In the genomic region with DNA sequence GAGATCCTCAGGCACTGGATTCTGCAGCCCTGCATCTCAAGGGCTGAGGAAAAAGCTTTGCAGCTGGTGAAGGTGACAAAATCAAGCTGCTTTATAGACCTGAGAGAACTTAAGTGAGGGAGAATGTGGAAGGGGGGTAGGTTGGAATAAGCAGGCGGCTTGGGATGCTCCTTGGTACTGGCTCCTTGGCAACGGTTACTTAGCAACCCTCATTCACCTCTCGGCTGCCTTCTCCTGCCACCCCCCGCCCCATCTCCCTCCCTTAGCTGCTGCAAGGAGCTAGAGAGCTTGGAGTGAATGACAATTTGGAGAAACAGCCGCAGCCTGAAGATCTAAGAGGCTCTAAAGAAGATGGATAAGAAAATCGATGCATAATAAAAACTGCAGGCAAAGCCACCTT, we compare ENCODE assay signal across 17 cellular contexts. TPM values are rescaled to one million over a fixed set of nuclear protein-coding genes. Genes with fewer than 3 reads are reported as not detected.
"Had no signal": no experiment of that assay in that cellular context is flagged by ENCODE, and none has a peak within 500 bp of the region (broad histone marks: within the 10 kb centered on the region; RNA-seq: fewer than 3 reads in every experiment).

No MANE protein-coding gene starts in this region.

- H3K9me3 ChIP-seq: breast epithelium, gastrocnemius medialis, right atrium auricular region, tibial nerve had no signal

- H3K9me3 Mint-ChIP-seq: nephron progenitor cell; T-helper 2 cell treated with Interferon-gamma antibody and Interleukin-4, amounts not matched to agents 5 μg/mL and 100 μg/mL, for 36 hours had no signal

- H3K4me1 ChIP-seq: gastrocnemius medialis, parathyroid adenoma, right atrium auricular region had no signal

- H3K36me3 ChIP-seq: breast epithelium, gastrocnemius medialis, right atrium auricular region, tibial nerve had no signal

- H3K4me3 ChIP-seq: breast epithelium, gastrocnemius medialis, hepatocyte, right atrium auricular region, skin epidermis, tibial nerve had no signal

- DNase-seq: activated effector memory CD4-positive, alpha-beta T cell treated with Interleukin-2 at 50 U/mL for 16 hours; activated T-cell treated with anti-CD3 and anti-CD28 coated beads, Interleukin-2, amount 50 U/mL, for 1 hour; effector CD4-positive, alpha-beta T cell; gastrocnemius medialis; mesendoderm; nephron progenitor cell had no signal

- H3K4me3 Mint-ChIP-seq: activated naive CD8-positive, alpha-beta T cell; nephron progenitor cell; T-helper 2 cell treated with Interferon-gamma antibody and Interleukin-4, amounts not matched to agents 5 μg/mL and 100 μg/mL, for 36 hours had no signal

- H3K4me1 Mint-ChIP-seq: nephron progenitor cell had no signal

- ATAC-seq: gastrocnemius medialis had no signal

- H3K27ac ChIP-seq: breast epithelium, gastrocnemius medialis, hepatocyte, parathyroid adenoma, right atrium auricular region, skin epidermis, tibial nerve had no signal

- H3K27me3 ChIP-seq: breast epithelium, right atrium auricular region had no signal

- H3K27ac Mint-ChIP-seq: activated naive CD8-positive, alpha-beta T cell; nephron progenitor cell; T-helper 2 cell treated with Interferon-gamma antibody and Interleukin-4, amounts not matched to agents 5 μg/mL and 100 μg/mL, for 36 hours had no signal

- H3K36me3 Mint-ChIP-seq: activated naive CD8-positive, alpha-beta T cell had no signal

RNA-seq across cellular contexts. Expression of gene CISTR, which starts 44.1 kb away (rescaled TPM):
- total RNA-seq: breast epithelium, endothelial cell of umbilical vein, gastrocnemius medialis, hepatocyte, kidney epithelial cell, liver, tibial nerve had no signal
- polyA plus RNA-seq: endothelial cell of umbilical vein, hepatocyte, liver had no signal
